23 cellular contexts compared by ENCODE assay signal in the genomic region with DNA sequence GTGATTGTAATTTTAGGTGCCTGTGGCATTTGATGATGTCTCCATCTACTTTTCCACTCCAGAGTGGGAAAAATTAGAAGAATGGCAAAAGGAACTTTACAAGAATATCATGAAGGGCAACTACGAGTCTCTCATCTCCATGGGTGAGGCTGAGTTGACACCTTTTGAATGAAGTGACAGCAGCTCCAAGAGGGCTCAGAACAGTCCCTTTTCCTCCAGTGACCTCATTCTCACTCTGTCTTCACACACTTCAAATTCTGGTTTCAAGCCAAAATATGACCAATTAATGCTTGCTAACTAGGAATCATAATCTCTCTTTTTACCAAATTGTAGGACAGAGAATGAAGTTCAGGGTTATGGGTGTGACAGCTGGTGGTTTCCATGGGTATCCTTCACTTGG.
"Had no signal": no experiment of that assay in that cellular context is flagged by ENCODE, and none has a peak within 500 bp of the region (broad histone marks: within the 10 kb centered on the region; RNA-seq: fewer than 3 reads in every experiment).

No MANE protein-coding gene starts in this region.

- DNase-seq: activated CD4-positive, alpha-beta T cell treated with anti-CD3 and anti-CD28 coated beads for 4 hours; activated CD4-positive, alpha-beta T cell treated with anti-CD3 and anti-CD28 coated beads, Interleukin-2, amount 50 U/mL, for 4 hours; activated CD8-positive, alpha-beta memory T cell treated with anti-CD3 and anti-CD28 coated beads, Interleukin-2, amount 50 U/mL, for 4 hours; activated gamma-delta T cell treated with Interleukin-2 at 50 U/mL for 16 hours; activated naive CD4-positive, alpha-beta T cell treated with anti-CD3 and anti-CD28 coated beads, Interleukin-2, amount 50 U/mL, for 16 hours; activated T-cell treated with anti-CD3 and anti-CD28 coated beads, Interleukin-2, amount 50 U/mL, for 1 hour; brain microvascular endothelial cell; colonic mucosa; KG1; NCI-H1048; NCI-H146; NCI-H187 treated with DMSO at 0.1 percent for 48 hours; NCI-H2081 treated with DMSO at 0.1 percent for 48 hours; NCI-H446; NCI-H524; Peyer's patch; Right ventricle myocardium superior; SJCRH30; SK-N-SH; T-helper 1 cell; WERI-Rb-1 had no signal

- H3K27me3 ChIP-seq: brain microvascular endothelial cell, colonic mucosa, Peyer's patch, SJCRH30 had no signal

- H3K4me3 ChIP-seq: colonic mucosa, Peyer's patch, SJCRH30 had no signal

- H3K4me1 ChIP-seq: colonic mucosa, Peyer's patch, SJCRH30 had no signal

- H3K9ac ChIP-seq: SK-N-SH had no signal

- H3K4me2 ChIP-seq: SK-N-SH had no signal

- H3K9me3 ChIP-seq: colonic mucosa, Peyer's patch, SJCRH30, SK-N-SH had no signal

- H3K27ac ChIP-seq: brain microvascular endothelial cell, colonic mucosa, Peyer's patch, RWPE1, SJCRH30, WERI-Rb-1 had no signal

- H3K9me3 Mint-ChIP-seq: activated T-helper 2 cell treated with anti-CD3 and anti-CD28 coated beads, Interferon-gamma antibody, Interleukin-2, Interleukin-4, amounts not matched to agents 10 μg/mL and 5 μg/mL and 100 μg/mL, durations not matched to agents 14 hours and 24 hours and 36 hours had no signal
